In genomic region chr22:28896611-28897010, GRCh38 we compare ENCODE assay signal across 15 cellular contexts. TPM values are rescaled to one million over a fixed set of nuclear protein-coding genes. Genes with fewer than 3 reads are reported as not detected.
DNase-seq lines count a peak whose midpoint lies in the region; ATAC-seq and TF ChIP-seq lines count a peak whose summit lies in the region.
"Had no signal": no experiment of that assay in that cellular context is flagged by ENCODE, and none has a peak within 500 bp of the region (broad histone marks: within the 10 kb centered on the region; RNA-seq: fewer than 3 reads in every experiment).

No MANE protein-coding gene starts in this region.

- no peak overlapping the region for H2BK15ac ChIP-seq in mesendoderm (replicated peaks; ENCODE audit: low read depth)

- no peaks in the 10 kb centered on the region for H3K36me3 ChIP-seq in GM23338 (ENCODE audit: insufficient read depth)
- H3K36me3 ChIP-seq in mammary epithelial cell (ENCODE audit: insufficient read depth, low read length) = no peaks in the 10 kb centered on the region
- no peaks in the 10 kb centered on the region for H3K36me3 ChIP-seq in mesendoderm (ENCODE audit: control insufficient read depth, insufficient read depth, low read length)

- TF ChIP-seq POLR2A in NB4 (IDR thresholded peaks at IDR 0.05; ENCODE audit: extremely low read depth, insufficient read length) = no peak

- WGBS in mammary epithelial cell (ENCODE audit: low coverage, missing lambda C conversion rate) = 38% methylated on average over 2 of the region's 2 CpGs
- no CpG with 5 or more reads among the region's 2 CpGs for WGBS in mesendoderm (ENCODE audit: extremely low coverage, insufficient coverage, low lambda C conversion rate)

- H2AK5ac ChIP-seq in mesendoderm (ENCODE audit: low read length) = no peak overlapping the region

- H3K23ac ChIP-seq in mesendoderm (ENCODE audit: low read length) = no peak overlapping the region

- peak overlapping the region; percentile 49 for H2BK120ac ChIP-seq in mesendoderm (ENCODE audit: low read depth, low read length)

- H2BK5ac ChIP-seq in mesendoderm (ENCODE audit: low read length) = no peak overlapping the region

- peak overlapping the region; percentile 58 for H3K4me2 ChIP-seq in GM23338
- H3K4me2 ChIP-seq in mammary epithelial cell (ENCODE audit: insufficient read depth, low read depth, low read length) = peak overlapping the region; percentile 43
- H3K4me2 ChIP-seq in mesendoderm (ENCODE audit: low read length) = no peak overlapping the region

- H3K27me3 Mint-ChIP-seq in GM23338 (ENCODE audit: insufficient read depth, low read depth, poor library complexity) = peaks cover 8% of the 10 kb centered on the region
- no peaks in the 10 kb centered on the region for H3K27me3 Mint-ChIP-seq in Calu3 (ENCODE audit: unreplicated experiment)
- peaks cover 23% of the 10 kb centered on the region for H3K27me3 Mint-ChIP-seq in activated CD8-positive, alpha-beta T cell treated with anti-CD3 and anti-CD28 coated beads for 36 hours
- H3K27me3 Mint-ChIP-seq: activated naive CD4-positive, alpha-beta T cell treated with anti-CD3 and anti-CD28 coated beads, Interleukin-2, amount 50 U/mL, for 24 hours had no signal

- peaks cover 69% of the 10 kb centered on the region for H3K4me1 Mint-ChIP-seq in GM23338
- H3K4me1 Mint-ChIP-seq in Calu3 (ENCODE audit: low read depth, unreplicated experiment) = peaks cover 22% of the 10 kb centered on the region
- peaks cover 22% of the 10 kb centered on the region for H3K4me1 Mint-ChIP-seq in activated CD8-positive, alpha-beta T cell treated with anti-CD3 and anti-CD28 coated beads for 36 hours (ENCODE audit: low read depth)

- dilution Hi-C loops in mammary epithelial cell (cut with HindIII; ENCODE audit: low sequenced_read_pairs) = loop anchor here (5.0 kb wide), 1 partner anchor 66 kb away; no protein-coding TSS in a partner anchor

- H3K27me3 ChIP-seq in GM23338 (ENCODE audit: insufficient read depth) (no peaks in the 10 kb centered on the region), mammary epithelial cell (ENCODE audit: insufficient read depth, low read length) (no peaks in the 10 kb centered on the region), mesendoderm (ENCODE audit: insufficient read depth, low read length, poor library complexity) (no peaks in the 10 kb centered on the region)

- H3K27ac Mint-ChIP-seq in GM23338 (peak overlapping the region; percentile 81), Calu3 (ENCODE audit: unreplicated experiment) (no peak overlapping the region)
- H3K27ac Mint-ChIP-seq in activated CD8-positive, alpha-beta T cell treated with anti-CD3 and anti-CD28 coated beads for 36 hours = no peak overlapping the region
- H3K27ac Mint-ChIP-seq: activated CD4-positive, alpha-beta T cell treated with anti-CD3 and anti-CD28 coated beads for 36 hours; activated naive CD4-positive, alpha-beta T cell treated with anti-CD3 and anti-CD28 coated beads, Interleukin-2, amount 50 U/mL, for 24 hours had no signal

- H3K79me1 ChIP-seq in mesendoderm (ENCODE audit: low read length) = peaks cover 24% of the 10 kb centered on the region

- DNase-seq in GM23338 (ENCODE audit: low spot score) (peak; percentile 80), NB4 (ENCODE audit: low read depth) (peak; percentile 75), mammary epithelial cell (peak; percentile 26), mesendoderm (peak; percentile 89), GM10248 (ENCODE audit: extremely low spot score) (no peak), activated gamma-delta T cell treated with Interleukin-2 at 50 U/mL for 16 hours (no peak), Calu3 (no peak)
- DNase-seq in activated CD8-positive, alpha-beta T cell treated with anti-CD3 and anti-CD28 coated beads for 36 hours = no peak
- DNase-seq: activated CD4-positive, alpha-beta T cell treated with anti-CD3 and anti-CD28 coated beads for 36 hours; effector CD4-positive, alpha-beta T cell; MM.1S; NCI-H526 treated with DMSO at 0.1 percent for 48 hours; retina; substantia nigra had no signal

- no peak overlapping the region for H3K9ac ChIP-seq in mammary epithelial cell (ENCODE audit: insufficient read depth, low read length)
- no peak overlapping the region for H3K9ac ChIP-seq in mesendoderm (ENCODE audit: low read length)

- peaks cover 17% of the 10 kb centered on the region; the same call in 1 of the 2 replicates for H4K20me1 ChIP-seq in GM23338 (replicated peaks; ENCODE audit: insufficient read depth)
- no peaks in the 10 kb centered on the region for H4K20me1 ChIP-seq in mammary epithelial cell (ENCODE audit: insufficient read depth, low read length)

- TF ChIP-seq CTCF in GM23338 (conservative IDR thresholded peaks at IDR 0.05; ENCODE audit: low read depth in 2 of 2) = no peak
- no peak for TF ChIP-seq CTCF in NB4 (IDR thresholded peaks at IDR 0.05; ENCODE audit: low read depth, low read length)
- TF ChIP-seq CTCF in mammary epithelial cell (conservative IDR thresholded peaks at IDR 0.05 in 1 of 2, IDR thresholded peaks at IDR 0.05 in 1 of 2; ENCODE audit: extremely low read depth in 1 of 2, insufficient read depth in 1 of 2, low read depth in 1 of 2, low read length in 2 of 2) = no peak
- no peak for TF ChIP-seq CTCF in GM10248 (IDR thresholded peaks at IDR 0.05; ENCODE audit: control extremely low read depth, extremely low read depth, low read depth, missing control alignments)
- no peak for TF ChIP-seq CTCF in Calu3 (IDR thresholded peaks at IDR 0.05; ENCODE audit: unreplicated experiment)
- TF ChIP-seq CTCF in activated CD8-positive, alpha-beta T cell treated with anti-CD3 and anti-CD28 coated beads for 36 hours (IDR thresholded peaks at IDR 0.05) = no peak

- H3K27ac ChIP-seq in GM23338 (ENCODE audit: low read depth) = peak overlapping the region; percentile 97
- peak overlapping the region; percentile 3 for H3K27ac ChIP-seq in mammary epithelial cell (ENCODE audit: insufficient read depth, low read depth, low read length)
- H3K27ac ChIP-seq in mesendoderm (ENCODE audit: low read depth, low read length) = peak overlapping the region; percentile 36

- in situ Hi-C loops in mammary epithelial cell (cut with MboI; ENCODE audit: low sequenced_read_pairs in 2 of 2) = no loop called here

- H3K9me2 ChIP-seq in GM23338 (ENCODE audit: insufficient read depth) = no peaks in the 10 kb centered on the region

- POLR2A ChIA-PET in GM10248 (lab: Yijun Ruan, JAX) = no interaction called here
- POLR2A ChIA-PET in activated CD8-positive, alpha-beta T cell treated with anti-CD3 and anti-CD28 coated beads for 36 hours (lab: Charles Lee) = interaction anchor here (0.9 kb wide), 1 partner anchor 11 kb away, joined by 3 read pairs; no protein-coding TSS in a partner anchor

- H3K4me3 ChIP-seq in GM23338 (no peak overlapping the region), NB4 (ENCODE audit: low read depth, low read length) (no peak overlapping the region), mammary epithelial cell (replicated peaks in 1 of 3; ENCODE audit: insufficient read depth in 1 of 3, low read depth in 2 of 3, low read length in 3 of 3) (no peak overlapping the region), mesendoderm (ENCODE audit: low read length) (no peak overlapping the region)

- no peak overlapping the region for H4K8ac ChIP-seq in mesendoderm (ENCODE audit: low read depth, low read length)

- peak overlapping the region; percentile 78 for H3K18ac ChIP-seq in mesendoderm (ENCODE audit: low read length)

- BruUV-seq in mammary epithelial cell (replicated peaks; lab: Mats Ljungman, UMichigan) (no TSS peak), Calu3 (replicated peaks; lab: Mats Ljungman, UMichigan) (no TSS peak)

- peak; percentile 54 for ATAC-seq in GM23338
- no peak for ATAC-seq in activated CD8-positive, alpha-beta T cell treated with anti-CD3 and anti-CD28 coated beads for 36 hours
- ATAC-seq: activated CD4-positive, alpha-beta T cell treated with anti-CD3 and anti-CD28 coated beads for 36 hours had no signal

- H3K4me3 Mint-ChIP-seq in GM23338 (peak overlapping the region; percentile 11; the same call in 1 of the 3 replicates), Calu3 (ENCODE audit: low read depth, unreplicated experiment) (no peak overlapping the region)
- no peak overlapping the region for H3K4me3 Mint-ChIP-seq in activated CD8-positive, alpha-beta T cell treated with anti-CD3 and anti-CD28 coated beads for 36 hours
- H3K4me3 Mint-ChIP-seq: activated CD4-positive, alpha-beta T cell treated with anti-CD3 and anti-CD28 coated beads for 36 hours; activated naive CD4-positive, alpha-beta T cell treated with anti-CD3 and anti-CD28 coated beads, Interleukin-2, amount 50 U/mL, for 24 hours had no signal

- H3K4ac ChIP-seq in mesendoderm (ENCODE audit: low read depth, low read length) = peak overlapping the region; percentile 73

- H3K9me3 Mint-ChIP-seq in GM23338 = no peaks in the 10 kb centered on the region
- no peaks in the 10 kb centered on the region for H3K9me3 Mint-ChIP-seq in Calu3 (ENCODE audit: low read depth, unreplicated experiment)
- no peaks in the 10 kb centered on the region for H3K9me3 Mint-ChIP-seq in activated CD8-positive, alpha-beta T cell treated with anti-CD3 and anti-CD28 coated beads for 36 hours
- H3K9me3 Mint-ChIP-seq: activated naive CD4-positive, alpha-beta T cell treated with anti-CD3 and anti-CD28 coated beads, Interleukin-2, amount 50 U/mL, for 24 hours had no signal

- no peak overlapping the region for H3K56ac ChIP-seq in mesendoderm (ENCODE audit: low read length)

- intact Hi-C loops in mammary epithelial cell (cut with micrococcal nuclease) (no loop called here), Calu3 (cut with micrococcal nuclease; ENCODE audit: unreplicated experiment) (no loop called here)
- intact Hi-C loops in activated CD8-positive, alpha-beta T cell treated with anti-CD3 and anti-CD28 coated beads for 36 hours (cut with micrococcal nuclease) = no loop called here

- CTCF ChIA-PET in mammary epithelial cell (lab: Charles Lee; ENCODE audit: low non-redundant PET) (no interaction called here), GM10248 (lab: Yijun Ruan, JAX) (interaction anchor here (1.0 kb wide), 1 partner anchor 10 kb away, joined by 3 read pairs; no protein-coding TSS in a partner anchor), Calu3 (lab: Charles Lee) (no interaction called here)
- CTCF ChIA-PET in activated CD8-positive, alpha-beta T cell treated with anti-CD3 and anti-CD28 coated beads for 36 hours (lab: Charles Lee) = interaction anchor here (1.3 to 2.0 kb wide), 3 partner anchors 9 to 144 kb away, joined by 3 to 6 read pairs (median 3); no protein-coding TSS in a partner anchor

- H3K79me2 ChIP-seq in GM23338 (replicated peaks; ENCODE audit: insufficient read depth) = peaks cover 94% of the 10 kb centered on the region
- peaks cover 86% of the 10 kb centered on the region for H3K79me2 ChIP-seq in mammary epithelial cell (ENCODE audit: insufficient read depth, low read length)
- peaks cover 73% of the 10 kb centered on the region for H3K79me2 ChIP-seq in mesendoderm (ENCODE audit: control insufficient read depth, insufficient read depth, low read length)

- no peak overlapping the region for H2AFZ ChIP-seq in GM23338
- no peak overlapping the region for H2AFZ ChIP-seq in mammary epithelial cell (ENCODE audit: low read depth, low read length)

- peaks cover 9% of the 10 kb centered on the region for H3F3A ChIP-seq in GM23338 (replicated peaks; ENCODE audit: low read depth)

- H3K36me3 Mint-ChIP-seq in GM23338 (ENCODE audit: low read depth) = no peaks in the 10 kb centered on the region; the same call in 2 of the 3 replicates
- no peaks in the 10 kb centered on the region for H3K36me3 Mint-ChIP-seq in Calu3 (ENCODE audit: insufficient read depth, unreplicated experiment)
- H3K36me3 Mint-ChIP-seq in activated CD8-positive, alpha-beta T cell treated with anti-CD3 and anti-CD28 coated beads for 36 hours (ENCODE audit: low read depth) = no peaks in the 10 kb centered on the region
- H3K36me3 Mint-ChIP-seq: activated naive CD4-positive, alpha-beta T cell treated with anti-CD3 and anti-CD28 coated beads, Interleukin-2, amount 50 U/mL, for 24 hours had no signal

- no peaks in the 10 kb centered on the region for H3K9me3 ChIP-seq in mammary epithelial cell (replicated peaks; ENCODE audit: insufficient read depth, low read length)

- H4K5ac ChIP-seq in mesendoderm (ENCODE audit: low read length) = no peak overlapping the region

- H3K4me1 ChIP-seq in GM23338 (ENCODE audit: insufficient read depth) (peaks cover 55% of the 10 kb centered on the region), mammary epithelial cell (ENCODE audit: insufficient read depth, low read length) (peaks cover 70% of the 10 kb centered on the region), mesendoderm (ENCODE audit: control insufficient read depth, low read depth, low read length) (peaks cover 20% of the 10 kb centered on the region)

RNA-seq across cellular contexts. Expression of gene ZNRF3, which starts 13.2 kb away (rescaled TPM):
- 28.9 and 32.2 TPM in 2 replicates for total RNA-seq in GM23338 (2014; rRNA removed; shearing (Covaris generic))
- polyA plus RNA-seq in GM23338 (2016; fragmentation: Nextera tagmentation; extraction: Ambion mirVana) (11.1 and 12.3 TPM in 2 replicates), mammary epithelial cell (5.2 TPM)
- total RNA-seq in mammary epithelial cell (10 to 100 TPM in 1 of 2 donors, 1 to 10 TPM in 1; 9.5 to 14.5 TPM), Calu3 (2022) (23.7 and 24.5 TPM in 2 replicates)
- 9.8 TPM for polyA minus RNA-seq in mammary epithelial cell
- 12.2 TPM for polyA plus RNA-seq in mesendoderm (2013, experiment 1 of 2)
- polyA plus RNA-seq in mesendoderm (2013, experiment 2 of 2) = 11.9 TPM
- total RNA-seq in activated CD8-positive, alpha-beta T cell treated with anti-CD3 and anti-CD28 coated beads for 36 hours = 1 to 10 TPM; 2.0 to 2.5 TPM

Comparison
In these comparisons a context has a peak if more than half of its experiments do, and no peak if none do; other contexts are left out.
1. DNase-seq: peak in GM23338 (single experiment), NB4 (single experiment), mammary epithelial cell (single experiment) and mesendoderm (single experiment); none in GM10248 (single experiment), activated gamma-delta T cell treated with Interleukin-2 at 50 U/mL for 16 hours (single experiment), Calu3 (single experiment) and activated CD8-positive, alpha-beta T cell treated with anti-CD3 and anti-CD28 coated beads for 36 hours (single experiment).
2. H3K27ac ChIP-seq: peak in every context shown above with its lines; median percentile 97 in GM23338; 36 in mesendoderm; 3 in mammary epithelial cell.
3. CTCF ChIA-PET loops: an anchor here in GM10248 (1.0 kb wide) and activated CD8-positive, alpha-beta T cell treated with anti-CD3 and anti-CD28 coated beads for 36 hours (1.3 to 2.0 kb wide); none called in mammary epithelial cell and Calu3.